22 cellular contexts compared by ENCODE assay signal in the genomic region with DNA sequence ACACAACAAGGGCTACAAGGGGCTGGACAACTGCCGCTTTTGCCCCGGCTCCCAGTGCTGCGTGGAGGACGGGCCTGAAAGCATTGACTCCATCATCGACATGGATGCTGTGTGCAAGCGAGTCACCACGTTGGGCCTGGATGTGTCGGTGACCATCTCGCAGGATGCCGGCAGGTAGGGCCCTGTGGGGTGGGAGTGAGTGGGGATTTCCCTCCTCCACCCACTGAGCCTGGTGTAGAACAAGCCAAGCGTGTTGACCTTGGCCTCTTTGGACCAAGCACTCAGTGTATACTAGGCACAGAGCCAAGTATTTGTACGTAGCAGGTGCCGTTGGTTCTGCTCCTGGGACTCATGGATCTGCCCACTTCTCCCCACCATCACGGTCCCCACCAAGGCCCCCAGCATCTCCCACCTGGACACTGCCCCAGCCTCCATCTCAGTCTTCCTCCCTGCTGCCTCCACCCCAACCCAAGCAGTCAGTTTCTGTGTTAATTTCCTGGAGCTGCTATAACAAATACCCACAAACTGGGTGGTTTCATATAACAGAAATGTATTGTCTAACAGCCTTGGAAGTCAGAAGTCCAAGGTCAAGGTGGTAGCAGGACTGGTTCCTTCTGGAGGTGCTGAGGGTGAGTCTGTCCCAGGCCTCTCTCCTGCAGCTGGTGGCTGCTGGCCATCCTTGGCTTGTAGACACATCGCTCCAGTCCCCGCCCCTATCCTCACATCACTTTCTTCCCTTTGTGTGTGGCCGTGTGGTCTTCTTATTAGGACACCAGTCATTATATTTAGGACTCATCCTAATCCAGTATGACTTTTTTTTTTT. TPM values are rescaled to one million over a fixed set of nuclear protein-coding genes. Genes with fewer than 3 reads are reported as not detected.
DNase-seq lines count a peak whose midpoint lies in the region; ATAC-seq and TF ChIP-seq lines count a peak whose summit lies in the region.
"Had no signal": no experiment of that assay in that cellular context is flagged by ENCODE, and none has a peak within 500 bp of the region (broad histone marks: within the 10 kb centered on the region; RNA-seq: fewer than 3 reads in every experiment).

No MANE protein-coding gene starts in this region.

- POLR2A ChIA-PET in MCF 10A (lab: Yijun Ruan, JAX), result interaction anchor here (1.2 kb wide), 1 partner anchor 28 kb away, joined by 7 read pairs; a partner anchor contains a TSS

- DNase-seq in NCI-H2196 (lab: John Stamatoyannopoulos, UW; ENCODE audit: unreplicated experiment), result peak; percentile 42
- peak; percentile 34 to 68 (median 62) for DNase-seq in body of pancreas
- DNase-seq in mucosa of descending colon, result no peak
- DNase-seq in stimulated activated naive B cell treated with anti-CD40 and anti-IgM and Interleukin-4, amounts not matched to agents 10 μg/mL and 1 μg/mL and 100 μg/mL, for 72 hours, result no peak
- DNase-seq in MCF 10A (ENCODE audit: unreplicated experiment), result no peak
- DNase-seq: activated CD4-positive, alpha-beta T cell treated with anti-CD3 and anti-CD28 coated beads for 4 hours; activated CD8-positive, alpha-beta memory T cell treated with anti-CD3 and anti-CD28 coated beads, Interleukin-2, amount 50 U/mL, for 4 hours; activated effector memory CD4-positive, alpha-beta T cell treated with Interleukin-2 at 50 U/mL for 16 hours; CD8-positive, alpha-beta memory T cell; KBM-7; natural killer cell; NCI-H187 treated with DMSO at 0.1 percent for 48 hours; posterior cingulate gyrus; stimulated activated CD4-positive, alpha-beta T cell treated with anti-CD3 and anti-CD28 coated beads, Interleukin-2, amount 100 ng/mL, for 24 hours; SW 1271; upper lobe of left lung had no signal

- H3K27ac Mint-ChIP-seq in stimulated activated naive B cell treated with anti-CD40 and anti-IgM and Interleukin-4, amounts not matched to agents 10 μg/mL and 1 μg/mL and 100 μg/mL, for 72 hours, result no peak overlapping the region
- no peak overlapping the region for H3K27ac Mint-ChIP-seq in MCF 10A (ENCODE audit: low read depth, unreplicated experiment)
- H3K27ac Mint-ChIP-seq: dendritic cell treated with granulocyte-macrophage colony-stimulating factor and Interleukin-4, amounts not matched to agents 40 ng/mL and 50 ng/mL, for 4 days; natural killer cell had no signal

- BruUV-seq in MCF 10A (replicated peaks; lab: Mats Ljungman, UMichigan), result no TSS peak

- no peak overlapping the region for H3K4me3 Mint-ChIP-seq in stimulated activated naive B cell treated with anti-CD40 and anti-IgM and Interleukin-4, amounts not matched to agents 10 μg/mL and 1 μg/mL and 100 μg/mL, for 72 hours
- H3K4me3 Mint-ChIP-seq in MCF 10A (ENCODE audit: unreplicated experiment), result no peak overlapping the region
- H3K4me3 Mint-ChIP-seq: CD8-positive, alpha-beta memory T cell; dendritic cell treated with granulocyte-macrophage colony-stimulating factor and Interleukin-4, amounts not matched to agents 40 ng/mL and 50 ng/mL, for 4 days; natural killer cell had no signal

- no peak for TF ChIP-seq CTCF in body of pancreas (IDR thresholded peaks at IDR 0.05)
- TF ChIP-seq CTCF in mucosa of descending colon (IDR thresholded peaks at IDR 0.05), result no peak
- no peak for TF ChIP-seq CTCF in MCF 10A (IDR thresholded peaks at IDR 0.05; ENCODE audit: unreplicated experiment)

- intact Hi-C loops in body of pancreas (cut with DNase I), result no loop called here
- intact Hi-C loops in mucosa of descending colon (cut with DNase I, micrococcal nuclease), result no loop called here
- intact Hi-C loops in MCF 10A (cut with micrococcal nuclease), result no loop called here

- peak overlapping the region; percentile 44 to 60 (median 56) for H3K27ac ChIP-seq in body of pancreas
- H3K27ac ChIP-seq: breast epithelium, hepatocyte, upper lobe of left lung had no signal

- CTCF ChIA-PET in MCF 10A (lab: Yijun Ruan, JAX), result interaction anchor here (0.9 to 4.0 kb wide), 5 partner anchors 8 to 65 kb away, joined by 3 to 20 read pairs (median 4); no protein-coding TSS in a partner anchor

- H3K9me3 ChIP-seq in body of pancreas (no peaks in the 10 kb centered on the region), mucosa of descending colon (no peaks in the 10 kb centered on the region)
- H3K9me3 ChIP-seq: breast epithelium, upper lobe of left lung had no signal

- ATAC-seq in body of pancreas, result peak; percentile 72
- ATAC-seq in mucosa of descending colon, result peak; percentile 43
- no peak for ATAC-seq in HG02970 (IDR thresholded peaks at IDR 0.05; ENCODE audit: low FRiP score, unreplicated experiment)
- no peak for ATAC-seq in stimulated activated naive B cell treated with anti-CD40 and anti-IgM and Interleukin-4, amounts not matched to agents 10 μg/mL and 1 μg/mL and 100 μg/mL, for 72 hours (replicated peaks)
- ATAC-seq: natural killer cell had no signal

- no peak overlapping the region for H3K4me3 ChIP-seq in body of pancreas
- no peak overlapping the region for H3K4me3 ChIP-seq in mucosa of descending colon
- H3K4me3 ChIP-seq: breast epithelium, hepatocyte, upper lobe of left lung had no signal

- H3K27me3 Mint-ChIP-seq in stimulated activated naive B cell treated with anti-CD40 and anti-IgM and Interleukin-4, amounts not matched to agents 10 μg/mL and 1 μg/mL and 100 μg/mL, for 72 hours, result no peaks in the 10 kb centered on the region
- no peaks in the 10 kb centered on the region for H3K27me3 Mint-ChIP-seq in MCF 10A (ENCODE audit: insufficient read depth, unreplicated experiment)
- H3K27me3 Mint-ChIP-seq: dendritic cell treated with granulocyte-macrophage colony-stimulating factor and Interleukin-4, amounts not matched to agents 40 ng/mL and 50 ng/mL, for 4 days had no signal

- H3K4me1 ChIP-seq in body of pancreas, result peaks cover 16% of the 10 kb centered on the region
- no peaks in the 10 kb centered on the region for H3K4me1 ChIP-seq in mucosa of descending colon (ENCODE audit: low read depth)
- H3K4me1 ChIP-seq: breast epithelium, upper lobe of left lung had no signal

- H3K9me3 Mint-ChIP-seq in stimulated activated naive B cell treated with anti-CD40 and anti-IgM and Interleukin-4, amounts not matched to agents 10 μg/mL and 1 μg/mL and 100 μg/mL, for 72 hours, result no peaks in the 10 kb centered on the region
- H3K9me3 Mint-ChIP-seq in MCF 10A (ENCODE audit: unreplicated experiment), result no peaks in the 10 kb centered on the region
- H3K9me3 Mint-ChIP-seq: dendritic cell treated with granulocyte-macrophage colony-stimulating factor and Interleukin-4, amounts not matched to agents 40 ng/mL and 50 ng/mL, for 4 days; natural killer cell had no signal

- 52 to 62% methylated on average over 6 to 15 of the region's 17 CpGs for WGBS in body of pancreas, 2 donors

- no peaks in the 10 kb centered on the region for H3K27me3 ChIP-seq in body of pancreas
- H3K27me3 ChIP-seq: breast epithelium, hepatocyte, upper lobe of left lung had no signal

- peaks cover 47 to 50% of the 10 kb centered on the region in 2 donors for H3K36me3 Mint-ChIP-seq in stimulated activated naive B cell treated with anti-CD40 and anti-IgM and Interleukin-4, amounts not matched to agents 10 μg/mL and 1 μg/mL and 100 μg/mL, for 72 hours
- H3K36me3 Mint-ChIP-seq in MCF 10A (ENCODE audit: insufficient read depth, unreplicated experiment), result peaks cover 14% of the 10 kb centered on the region

- peaks cover 0 to 2% of the 10 kb centered on the region in 2 donors for H3K4me1 Mint-ChIP-seq in stimulated activated naive B cell treated with anti-CD40 and anti-IgM and Interleukin-4, amounts not matched to agents 10 μg/mL and 1 μg/mL and 100 μg/mL, for 72 hours
- H3K4me1 Mint-ChIP-seq in MCF 10A (ENCODE audit: insufficient read depth, unreplicated experiment), result peaks cover 6% of the 10 kb centered on the region
- H3K4me1 Mint-ChIP-seq: CD8-positive, alpha-beta memory T cell had no signal

- no peaks in the 10 kb centered on the region for H3K36me3 ChIP-seq in body of pancreas (replicated peaks in 1 of 2; ENCODE audit: insufficient read depth in 1 of 2, low read depth in 2 of 2)
- H3K36me3 ChIP-seq in mucosa of descending colon (ENCODE audit: low read depth), result no peaks in the 10 kb centered on the region
- H3K36me3 ChIP-seq: breast epithelium had no signal

- no peak for TF ChIP-seq POLR2A in body of pancreas (IDR thresholded peaks at IDR 0.05)

RNA-seq across cellular contexts. Expression of a gene that starts 17.3 kb away (rescaled TPM):
- 10 to 100 TPM; 22.1 to 37.6 TPM for total RNA-seq in body of pancreas
- 10 to 100 TPM; 77.1 to 97.4 (median 91.5) TPM for total RNA-seq in mucosa of descending colon
- total RNA-seq in MCF 10A (2022), result 6.5 and 11.9 TPM in 2 replicates

RNA-seq across cellular contexts. Expression of a gene that starts 28.3 kb away (rescaled TPM):
- total RNA-seq in body of pancreas (10 to 100 TPM; 40.5 to 86.1 TPM), mucosa of descending colon (10 to 100 TPM; 13.8 to 28.2 (median 20.4) TPM), MCF 10A (2022) (193 and 288 TPM in 2 replicates)

RNA-seq across cellular contexts. Expression of a gene that starts 34.8 kb away (rescaled TPM):
- total RNA-seq in body of pancreas (10 to 100 TPM; 45.7 to 94.6 TPM), mucosa of descending colon (100 to 1,000 TPM in 2 of 3 donors, 10 to 100 TPM in 1; 86.3 to 158 (median 124) TPM), MCF 10A (2022) (172 and 193 TPM in 2 replicates)

RNA-seq across cellular contexts. Expression of a gene that starts 39.8 kb away (rescaled TPM):
- total RNA-seq in body of pancreas (1 to 10 TPM in 1 of 2 donors, not detected in 1; 4.4 TPM), mucosa of descending colon (1 to 10 TPM; 2.1 to 8.8 (median 5.8) TPM), MCF 10A (2022) (not detected in 2 replicates)
- total RNA-seq: endothelial cell of umbilical vein, hepatocyte, NCI-H460 had no signal

Comparison
In these comparisons a context has a peak if more than half of its experiments do, and no peak if none do; other contexts are left out.
1. DNase-seq: peak in NCI-H2196 (single experiment) and body of pancreas (4 of 4); none in mucosa of descending colon (0 of 3), stimulated activated naive B cell treated with anti-CD40 and anti-IgM and Interleukin-4, amounts not matched to agents 10 μg/mL and 1 μg/mL and 100 μg/mL, for 72 hours (single experiment) and MCF 10A (single experiment).
2. ATAC-seq: peak in body of pancreas (single experiment) and mucosa of descending colon (single experiment); none in HG02970 (single experiment) and stimulated activated naive B cell treated with anti-CD40 and anti-IgM and Interleukin-4, amounts not matched to agents 10 μg/mL and 1 μg/mL and 100 μg/mL, for 72 hours (0 of 2).